In the genomic region with DNA sequence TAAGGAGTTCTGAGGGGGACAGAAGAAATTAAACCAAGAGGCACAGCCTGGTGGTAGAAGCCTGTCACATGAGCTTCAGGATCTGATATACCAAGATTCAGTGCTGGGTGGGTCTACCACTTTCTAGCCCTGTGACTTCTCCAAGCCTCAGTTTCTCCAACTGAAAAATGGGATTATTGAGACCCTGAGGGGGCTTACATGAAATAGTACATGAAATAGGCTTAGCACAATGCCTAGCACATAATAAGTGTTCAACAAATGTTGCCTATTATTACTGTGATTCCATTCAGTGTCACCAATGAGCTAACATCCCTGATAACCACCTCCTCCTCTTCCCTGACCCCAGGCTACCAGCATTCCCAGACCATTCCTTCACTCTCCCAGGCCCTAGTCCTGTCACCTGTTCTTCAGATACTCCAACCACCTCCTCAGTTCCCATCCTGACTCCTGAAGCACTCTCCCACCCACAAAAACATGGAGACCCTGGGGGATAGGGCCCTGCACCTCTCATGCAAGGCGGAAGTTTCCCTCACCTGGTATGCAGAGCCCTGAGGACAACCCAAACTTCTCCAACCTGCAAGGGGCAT, we compare ENCODE assay signal across 1 cellular context.
TF ChIP-seq lines count a peak whose summit lies in the region.

No MANE protein-coding gene starts in this region.

TF ChIP-seq in K562, 482 proteins besides CTCF, POLR2A, EP300 and RAD21:
- no peak for TF ChIP-seq PTBP1 (IDR thresholded peaks at IDR 0.05; ENCODE audit: low read depth, low read length)
- TF ChIP-seq, protein P1, sequence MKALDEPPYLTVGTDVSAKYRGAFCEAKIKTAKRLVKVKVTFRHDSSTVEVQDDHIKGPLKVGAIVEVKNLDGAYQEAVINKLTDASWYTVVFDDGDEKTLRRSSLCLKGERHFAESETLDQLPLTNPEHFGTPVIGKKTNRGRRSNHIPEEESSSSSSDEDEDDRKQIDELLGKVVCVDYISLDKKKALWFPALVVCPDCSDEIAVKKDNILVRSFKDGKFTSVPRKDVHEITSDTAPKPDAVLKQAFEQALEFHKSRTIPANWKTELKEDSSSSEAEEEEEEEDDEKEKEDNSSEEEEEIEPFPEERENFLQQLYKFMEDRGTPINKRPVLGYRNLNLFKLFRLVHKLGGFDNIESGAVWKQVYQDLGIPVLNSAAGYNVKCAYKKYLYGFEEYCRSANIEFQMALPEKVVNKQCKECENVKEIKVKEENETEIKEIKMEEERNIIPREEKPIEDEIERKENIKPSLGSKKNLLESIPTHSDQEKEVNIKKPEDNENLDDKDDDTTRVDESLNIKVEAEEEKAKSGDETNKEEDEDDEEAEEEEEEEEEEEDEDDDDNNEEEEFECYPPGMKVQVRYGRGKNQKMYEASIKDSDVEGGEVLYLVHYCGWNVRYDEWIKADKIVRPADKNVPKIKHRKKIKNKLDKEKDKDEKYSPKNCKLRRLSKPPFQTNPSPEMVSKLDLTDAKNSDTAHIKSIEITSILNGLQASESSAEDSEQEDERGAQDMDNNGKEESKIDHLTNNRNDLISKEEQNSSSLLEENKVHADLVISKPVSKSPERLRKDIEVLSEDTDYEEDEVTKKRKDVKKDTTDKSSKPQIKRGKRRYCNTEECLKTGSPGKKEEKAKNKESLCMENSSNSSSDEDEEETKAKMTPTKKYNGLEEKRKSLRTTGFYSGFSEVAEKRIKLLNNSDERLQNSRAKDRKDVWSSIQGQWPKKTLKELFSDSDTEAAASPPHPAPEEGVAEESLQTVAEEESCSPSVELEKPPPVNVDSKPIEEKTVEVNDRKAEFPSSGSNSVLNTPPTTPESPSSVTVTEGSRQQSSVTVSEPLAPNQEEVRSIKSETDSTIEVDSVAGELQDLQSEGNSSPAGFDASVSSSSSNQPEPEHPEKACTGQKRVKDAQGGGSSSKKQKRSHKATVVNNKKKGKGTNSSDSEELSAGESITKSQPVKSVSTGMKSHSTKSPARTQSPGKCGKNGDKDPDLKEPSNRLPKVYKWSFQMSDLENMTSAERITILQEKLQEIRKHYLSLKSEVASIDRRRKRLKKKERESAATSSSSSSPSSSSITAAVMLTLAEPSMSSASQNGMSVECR (CRISPR knock-in tag; IDR thresholded peaks at IDR 0.05), result 0 out of 2 replicates have a peak, but pooled peaks have one; percentile 35
- TF ChIP-seq BCOR (IDR thresholded peaks at IDR 0.05), result peak; percentile 61; the same call in 1 of the 2 replicates
- no peak for TF ChIP-seq TBP (optimal IDR thresholded peaks at IDR 0.05; ENCODE audit: low read depth, low read length)
- TF ChIP-seq CHD1 (IDR thresholded peaks at IDR 0.05; ENCODE audit: low read length), result peak; percentile 10
- TF ChIP-seq ARID2 (IDR thresholded peaks at IDR 0.05), result no peak
- TF ChIP-seq MXI1 (IDR thresholded peaks at IDR 0.05; ENCODE audit: low read depth, low read length), result 0 out of 2 replicates have a peak, but pooled peaks have one; percentile 3
- TF ChIP-seq KDM1A (IDR thresholded peaks at IDR 0.05), result peak in 1 of 2 experiments; percentile 16; a peak in 1 of 4 replicates
- peak; percentile 58 for TF ChIP-seq RBM25 (IDR thresholded peaks at IDR 0.05; ENCODE audit: low read depth, low read length, severe bottlenecking)
- TF ChIP-seq, protein P2, sequence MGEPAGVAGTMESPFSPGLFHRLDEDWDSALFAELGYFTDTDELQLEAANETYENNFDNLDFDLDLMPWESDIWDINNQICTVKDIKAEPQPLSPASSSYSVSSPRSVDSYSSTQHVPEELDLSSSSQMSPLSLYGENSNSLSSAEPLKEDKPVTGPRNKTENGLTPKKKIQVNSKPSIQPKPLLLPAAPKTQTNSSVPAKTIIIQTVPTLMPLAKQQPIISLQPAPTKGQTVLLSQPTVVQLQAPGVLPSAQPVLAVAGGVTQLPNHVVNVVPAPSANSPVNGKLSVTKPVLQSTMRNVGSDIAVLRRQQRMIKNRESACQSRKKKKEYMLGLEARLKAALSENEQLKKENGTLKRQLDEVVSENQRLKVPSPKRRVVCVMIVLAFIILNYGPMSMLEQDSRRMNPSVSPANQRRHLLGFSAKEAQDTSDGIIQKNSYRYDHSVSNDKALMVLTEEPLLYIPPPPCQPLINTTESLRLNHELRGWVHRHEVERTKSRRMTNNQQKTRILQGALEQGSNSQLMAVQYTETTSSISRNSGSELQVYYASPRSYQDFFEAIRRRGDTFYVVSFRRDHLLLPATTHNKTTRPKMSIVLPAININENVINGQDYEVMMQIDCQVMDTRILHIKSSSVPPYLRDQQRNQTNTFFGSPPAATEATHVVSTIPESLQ (CRISPR knock-in tag; IDR thresholded peaks at IDR 0.05), result no peak
- no peak for TF ChIP-seq ZNF707 (CRISPR knock-in tag; conservative IDR thresholded peaks at IDR 0.05)
- no peak for TF ChIP-seq NFE2L1 (tag; IDR thresholded peaks at IDR 0.05; ENCODE audit: borderline replicate concordance, low read depth)
- TF ChIP-seq, protein P3, sequence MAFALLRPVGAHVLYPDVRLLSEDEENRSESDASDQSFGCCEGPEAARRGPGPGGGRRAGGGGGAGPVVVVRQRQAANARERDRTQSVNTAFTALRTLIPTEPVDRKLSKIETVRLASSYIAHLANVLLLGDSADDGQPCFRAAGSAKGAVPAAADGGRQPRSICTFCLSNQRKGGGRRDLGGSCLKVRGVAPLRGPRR (CRISPR knock-in tag; IDR thresholded peaks at IDR 0.05), result 0 out of 2 replicates have a peak, but pooled peaks have one; percentile 55
- TF ChIP-seq, protein P4, sequence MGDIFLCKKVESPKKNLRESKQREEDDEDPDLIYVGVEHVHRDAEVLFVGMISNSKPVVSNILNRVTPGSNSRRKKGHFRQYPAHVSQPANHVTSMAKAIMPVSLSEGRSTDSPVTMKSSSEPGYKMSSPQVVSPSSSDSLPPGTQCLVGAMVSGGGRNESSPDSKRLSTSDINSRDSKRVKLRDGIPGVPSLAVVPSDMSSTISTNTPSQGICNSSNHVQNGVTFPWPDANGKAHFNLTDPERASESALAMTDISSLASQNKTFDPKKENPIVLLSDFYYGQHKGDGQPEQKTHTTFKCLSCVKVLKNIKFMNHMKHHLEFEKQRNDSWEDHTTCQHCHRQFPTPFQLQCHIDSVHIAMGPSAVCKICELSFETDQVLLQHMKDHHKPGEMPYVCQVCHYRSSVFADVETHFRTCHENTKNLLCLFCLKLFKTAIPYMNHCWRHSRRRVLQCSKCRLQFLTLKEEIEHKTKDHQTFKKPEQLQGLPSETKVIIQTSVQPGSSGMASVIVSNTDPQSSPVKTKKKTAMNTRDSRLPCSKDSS (IDR thresholded peaks at IDR 0.05; ENCODE audit: low read depth, partially characterized antibody), result no peak
- no peak for TF ChIP-seq JUN (IDR thresholded peaks at IDR 0.05; ENCODE audit: borderline replicate concordance, low read depth, low read length)
- TF ChIP-seq JUN (CRISPR knock-in tag; IDR thresholded peaks at IDR 0.05; ENCODE audit: borderline replicate concordance), result 0 out of 2 replicates have a peak, but pooled peaks have one; percentile 18
